Comparison of ENCODE assay signal across 1 cellular context in genomic region chr13:45356966-45357689, GRCh38.
TF ChIP-seq lines count a peak whose summit lies in the region.

No MANE protein-coding gene starts in this region.

TF ChIP-seq in HepG2, 621 proteins besides CTCF, POLR2A, EP300 and RAD21 (continued from another document):
- no peak for TF ChIP-seq TERF1 (CRISPR knock-in tag; IDR thresholded peaks at IDR 0.05)
